In the genomic region with DNA sequence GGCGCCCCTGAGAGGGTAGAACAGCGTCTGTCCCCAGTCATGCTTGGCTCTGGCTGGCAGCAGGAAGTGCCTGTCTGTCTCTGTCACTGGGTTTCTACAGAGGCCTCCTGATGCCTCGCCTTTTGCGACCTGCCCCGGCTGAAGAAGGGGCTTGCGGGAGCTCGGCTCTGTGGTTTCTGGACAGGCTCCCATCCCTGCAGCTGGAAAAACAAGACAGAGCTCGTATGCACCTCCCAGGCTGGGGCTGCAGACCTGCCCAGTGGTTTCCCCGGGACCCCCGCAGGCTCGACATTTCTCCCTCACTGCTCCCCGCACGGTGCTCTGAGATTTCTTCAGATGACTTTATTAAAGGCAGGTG, we compare ENCODE assay signal across 1 cellular context.
TF ChIP-seq lines count a peak whose summit lies in the region.

No MANE protein-coding gene starts in this region.

TF ChIP-seq in HepG2, 621 proteins besides CTCF, POLR2A, EP300 and RAD21:
- TF ChIP-seq, protein P1, sequence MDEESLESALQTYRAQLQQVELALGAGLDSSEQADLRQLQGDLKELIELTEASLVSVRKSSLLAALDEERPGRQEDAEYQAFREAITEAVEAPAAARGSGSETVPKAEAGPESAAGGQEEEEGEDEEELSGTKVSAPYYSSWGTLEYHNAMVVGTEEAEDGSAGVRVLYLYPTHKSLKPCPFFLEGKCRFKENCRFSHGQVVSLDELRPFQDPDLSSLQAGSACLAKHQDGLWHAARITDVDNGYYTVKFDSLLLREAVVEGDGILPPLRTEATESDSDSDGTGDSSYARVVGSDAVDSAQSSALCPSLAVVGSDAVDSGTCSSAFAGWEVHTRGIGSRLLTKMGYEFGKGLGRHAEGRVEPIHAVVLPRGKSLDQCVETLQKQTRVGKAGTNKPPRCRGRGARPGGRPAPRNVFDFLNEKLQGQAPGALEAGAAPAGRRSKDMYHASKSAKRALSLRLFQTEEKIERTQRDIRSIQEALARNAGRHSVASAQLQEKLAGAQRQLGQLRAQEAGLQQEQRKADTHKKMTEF (CRISPR knock-in tag; IDR thresholded peaks at IDR 0.05), result no peak
- TF ChIP-seq ZNF30 (CRISPR knock-in tag; IDR thresholded peaks at IDR 0.05), result no peak
